Comparison of ENCODE assay signal across 14 cellular contexts in the genomic region with DNA sequence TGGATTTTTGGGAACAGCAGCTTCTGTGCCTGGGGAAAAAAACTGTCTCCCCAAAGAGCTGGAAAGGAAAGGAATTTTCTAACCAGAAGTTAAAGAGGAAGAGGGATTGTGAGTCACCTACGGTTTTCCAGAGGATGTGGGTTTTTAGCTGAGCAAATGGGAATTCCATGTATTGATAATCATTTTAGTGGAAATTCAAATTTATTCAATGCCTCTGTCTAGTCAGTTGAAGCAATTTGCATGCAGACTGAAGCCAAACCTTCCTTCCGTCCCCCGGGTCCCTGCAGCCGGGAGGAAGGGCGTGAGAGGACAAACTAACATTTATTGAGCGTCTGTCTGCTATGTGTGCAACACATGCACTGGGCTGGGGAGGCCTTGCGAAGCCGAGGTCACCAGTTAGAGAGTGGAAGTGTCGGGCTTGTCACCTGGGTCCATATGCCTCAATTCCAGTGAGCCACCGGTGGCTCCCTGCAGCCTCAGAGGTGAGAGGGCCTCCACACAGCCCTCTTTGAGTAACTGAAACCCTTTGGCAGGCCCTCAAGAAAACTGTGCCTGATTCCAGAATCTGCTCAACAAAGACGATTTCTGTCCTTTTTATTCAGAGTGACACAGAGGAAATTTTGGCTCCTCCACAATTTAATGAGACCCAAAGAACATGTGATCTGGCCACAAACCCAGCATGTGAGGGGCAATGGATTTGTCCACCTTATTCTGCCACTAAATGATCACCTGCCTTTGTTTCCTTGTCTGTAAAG.
DNase-seq lines count a peak whose midpoint lies in the region; ATAC-seq, FAIRE-seq and TF ChIP-seq lines count a peak whose summit lies in the region.
"Had no signal": no experiment of that assay in that cellular context is flagged by ENCODE, and none has a peak within 500 bp of the region (broad histone marks: within the 10 kb centered on the region; RNA-seq: fewer than 3 reads in every experiment).

No MANE protein-coding gene starts in this region.

- no peaks in the 10 kb centered on the region for H4K20me1 ChIP-seq in osteoblast (ENCODE audit: insufficient read depth, low read length)

- H3K27me3 ChIP-seq in endodermal cell (ENCODE audit: control insufficient read depth, insufficient read depth, low read length, poor library complexity, severe bottlenecking) = no peaks in the 10 kb centered on the region
- no peaks in the 10 kb centered on the region for H3K27me3 ChIP-seq in osteoblast (ENCODE audit: insufficient read depth, low read length)
- H3K27me3 ChIP-seq in right lobe of liver = no peaks in the 10 kb centered on the region
- no peaks in the 10 kb centered on the region for H3K27me3 ChIP-seq in tibial artery
- H3K27me3 ChIP-seq: ascending aorta, stomach had no signal

- no peaks in the 10 kb centered on the region for H3K9me3 Mint-ChIP-seq in endodermal cell
- H3K9me3 Mint-ChIP-seq: CD4-positive, CD25-positive, alpha-beta regulatory T cell had no signal

- TF ChIP-seq POLR2A in right lobe of liver (IDR thresholded peaks at IDR 0.05) = no peak

- H3K4me1 Mint-ChIP-seq in endodermal cell = peaks cover 10% of the 10 kb centered on the region
- H3K4me1 Mint-ChIP-seq: CD4-positive, CD25-positive, alpha-beta regulatory T cell; T-helper 17 cell had no signal

- H3K9ac ChIP-seq in endodermal cell (ENCODE audit: extremely low read depth, low read length, poor library complexity, severe bottlenecking) = no peak overlapping the region

- peak; percentile 78 for FAIRE-seq in RCC 7860 (lab: Jason Lieb, UNC)

- H3K27ac Mint-ChIP-seq in endodermal cell = peak overlapping the region; percentile 66
- H3K27ac Mint-ChIP-seq: CD4-positive, CD25-positive, alpha-beta regulatory T cell; T-helper 17 cell had no signal

- no peaks in the 10 kb centered on the region for H3K79me2 ChIP-seq in osteoblast (ENCODE audit: insufficient read depth, low read length)

- peak overlapping the region; percentile 65 for H3K4me2 ChIP-seq in osteoblast (ENCODE audit: insufficient read depth, low read length)

- 81 to 87% methylated on average over 10 to 11 of the region's 11 CpGs for WGBS in endodermal cell (ENCODE audit: insufficient coverage in 1 of 2, insufficient read length in 1 of 2), 2 experiments
- WGBS in right lobe of liver (ENCODE audit: insufficient coverage, low coverage, low lambda C conversion rate, missing lambda C conversion rate) = 77% methylated on average over 4 of the region's 11 CpGs

- no peaks in the 10 kb centered on the region for H3K4me1 ChIP-seq in endodermal cell (ENCODE audit: control insufficient read depth, insufficient read depth, low read length)
- H3K4me1 ChIP-seq in osteoblast (ENCODE audit: insufficient read depth, low read length) = peaks cover 35% of the 10 kb centered on the region
- peaks cover 0 to 7% (median 3%) of the 10 kb centered on the region in 4 donors for H3K4me1 ChIP-seq in right lobe of liver
- peaks cover 0 to 24% (median 2%) of the 10 kb centered on the region in 4 donors for H3K4me1 ChIP-seq in tibial artery

- H3K36me3 Mint-ChIP-seq in endodermal cell (ENCODE audit: low read depth) = peaks cover 7% of the 10 kb centered on the region
- H3K36me3 Mint-ChIP-seq: CD4-positive, CD25-positive, alpha-beta regulatory T cell had no signal

- H3K27ac ChIP-seq in endodermal cell (ENCODE audit: low read depth, low read length) (peak overlapping the region; percentile 73), osteoblast (ENCODE audit: low read depth, low read length) (peak overlapping the region; percentile 64), right lobe of liver (no peak overlapping the region), tibial artery (no peak overlapping the region)
- H3K27ac ChIP-seq: ascending aorta, stomach had no signal

- TF ChIP-seq CTCF in endodermal cell (conservative IDR thresholded peaks at IDR 0.05) (no peak), osteoblast (IDR thresholded peaks at IDR 0.05; ENCODE audit: extremely low read depth, low read depth, low read length) (no peak), right lobe of liver (IDR thresholded peaks at IDR 0.05) (no peak), tibial artery (IDR thresholded peaks at IDR 0.05) (no peak)

- no peak overlapping the region for H3K4me3 ChIP-seq in endodermal cell (ENCODE audit: low read length)
- peak overlapping the region; percentile 2 for H3K4me3 ChIP-seq in osteoblast (ENCODE audit: insufficient read depth, low read length)
- no peak overlapping the region for H3K4me3 ChIP-seq in right lobe of liver
- H3K4me3 ChIP-seq in tibial artery = no peak overlapping the region
- H3K4me3 ChIP-seq: ascending aorta, mucosa of descending colon, stomach had no signal

- DNase-seq in GM03348 (ENCODE audit: low spot score) = peak; percentile 71
- peak; percentile 59 for DNase-seq in RCC 7860 (ENCODE audit: low spot score)
- no peak for DNase-seq in endodermal cell
- peak; percentile 93 for DNase-seq in osteoblast (ENCODE audit: insufficient read length, low spot score, missing footprints)
- DNase-seq in DMS53 (lab: John Stamatoyannopoulos, UW) = no peak
- DNase-seq in right lobe of liver = no peak
- DNase-seq in tibial artery = no peak
- DNase-seq in CD1c-positive myeloid dendritic cell (ENCODE audit: extremely low spot score) = no peak
- DNase-seq: activated CD4-positive, alpha-beta T cell treated with anti-CD3 and anti-CD28 coated beads, Interleukin-2, amount 50 U/mL, for 1 hour; CD4-positive, CD25-positive, alpha-beta regulatory T cell; mucosa of descending colon; stomach; T-helper 17 cell had no signal

- H3K4me3 Mint-ChIP-seq in endodermal cell = no peak overlapping the region
- H3K4me3 Mint-ChIP-seq: CD4-positive, CD25-positive, alpha-beta regulatory T cell; T-helper 17 cell had no signal

- H3K36me3 ChIP-seq in endodermal cell (ENCODE audit: control insufficient read depth, insufficient read depth, low read length) (peaks cover 34% of the 10 kb centered on the region), osteoblast (ENCODE audit: insufficient read depth, low read length) (no peaks in the 10 kb centered on the region), right lobe of liver (no peaks in the 10 kb centered on the region), tibial artery (no peaks in the 10 kb centered on the region)
- H3K36me3 ChIP-seq: ascending aorta, stomach had no signal

- peak overlapping the region; percentile 45 for H2AFZ ChIP-seq in osteoblast (ENCODE audit: low read length)

- intact Hi-C loops in right lobe of liver (cut with DNase I) = no loop called here
- intact Hi-C loops in tibial artery (cut with DNase I; ENCODE audit: low total_unique reads) = no loop called here

- H3K27me3 Mint-ChIP-seq in endodermal cell (ENCODE audit: insufficient read depth) = no peaks in the 10 kb centered on the region
- H3K27me3 Mint-ChIP-seq: CD4-positive, CD25-positive, alpha-beta regulatory T cell had no signal

- H3K9me3 ChIP-seq in endodermal cell (ENCODE audit: control insufficient read depth, low read length) (no peaks in the 10 kb centered on the region), osteoblast (ENCODE audit: low read depth, low read length) (no peaks in the 10 kb centered on the region), right lobe of liver (no peaks in the 10 kb centered on the region), tibial artery (no peaks in the 10 kb centered on the region)
- H3K9me3 ChIP-seq: ascending aorta, mucosa of descending colon, stomach had no signal

- ATAC-seq in right lobe of liver = no peak
- ATAC-seq: mucosa of descending colon, T-helper 17 cell had no signal

Comparison
In these comparisons a context has a peak if more than half of its experiments do, and no peak if none do; other contexts are left out.
1. DNase-seq: peak in GM03348 (single experiment), RCC 7860 (single experiment) and osteoblast (single experiment); none in endodermal cell (single experiment), DMS53 (single experiment), right lobe of liver (0 of 3), tibial artery (0 of 2) and CD1c-positive myeloid dendritic cell (single experiment).
2. H3K27ac ChIP-seq: peak in endodermal cell (single experiment) and osteoblast (single experiment); none in right lobe of liver (0 of 3) and tibial artery (0 of 2).